22 cellular contexts compared by ENCODE assay signal in the genomic region with DNA sequence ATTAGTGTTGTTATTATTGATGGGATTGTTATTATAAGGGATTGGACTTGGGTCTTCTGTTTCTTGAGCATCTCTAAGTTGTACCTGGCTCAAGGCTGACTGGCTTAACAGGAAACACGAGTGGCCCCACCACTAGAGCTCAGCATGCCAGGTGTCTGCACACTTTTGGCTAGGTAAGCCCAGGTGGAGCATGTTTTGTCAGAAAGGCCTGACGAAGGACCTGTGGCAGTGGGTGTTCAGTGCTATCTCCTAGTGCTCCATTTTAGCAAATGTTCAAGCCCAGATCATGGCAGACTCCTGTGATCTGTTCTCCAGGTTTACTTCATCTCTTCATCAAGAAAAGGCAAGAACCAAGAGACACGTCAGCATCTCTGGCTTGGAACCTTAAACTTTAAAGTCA.
DNase-seq lines count a peak whose midpoint lies in the region; ATAC-seq and TF ChIP-seq lines count a peak whose summit lies in the region.
"Had no signal": no experiment of that assay in that cellular context is flagged by ENCODE, and none has a peak within 500 bp of the region (broad histone marks: within the 10 kb centered on the region; RNA-seq: fewer than 3 reads in every experiment).

No MANE protein-coding gene starts in this region.

- peaks cover 33% of the 10 kb centered on the region for H3K36me3 ChIP-seq in DND-41 (ENCODE audit: insufficient read depth, low read length)
- peaks cover 23% of the 10 kb centered on the region for H3K36me3 ChIP-seq in OCI-LY1 (ENCODE audit: insufficient read depth, low read length)

- H3F3A ChIP-seq in OCI-LY1 (ENCODE audit: insufficient read depth, low read length) = peaks cover 3% of the 10 kb centered on the region; the same call in 1 of the 2 replicates

- H3K79me2 ChIP-seq in DND-41 (ENCODE audit: insufficient read depth, low read length) (peaks cover 55% of the 10 kb centered on the region), OCI-LY1 (ENCODE audit: insufficient read depth, low read length) (peaks cover 15% of the 10 kb centered on the region; the same call in 1 of the 2 replicates)

- H3K4me1 ChIP-seq in DND-41 (ENCODE audit: insufficient read depth, low read length) (peaks cover 27% of the 10 kb centered on the region), OCI-LY1 (ENCODE audit: insufficient read depth, low read length, severe bottlenecking) (peaks cover 80% of the 10 kb centered on the region)
- H3K4me1 ChIP-seq: BE2C had no signal

- H3K27me3 Mint-ChIP-seq in memory B cell = no peaks in the 10 kb centered on the region
- H3K27me3 Mint-ChIP-seq: CD4-positive, alpha-beta T cell had no signal

- H2AFZ ChIP-seq in DND-41 (ENCODE audit: low read depth, low read length) (no peak overlapping the region), OCI-LY1 (ENCODE audit: low read length) (no peak overlapping the region)
- H2AFZ ChIP-seq: GM23338 had no signal

- peak overlapping the region; percentile 95; the same call in 1 of the 2 replicates for H3K4me2 ChIP-seq in DND-41 (ENCODE audit: insufficient read depth, low read length)
- peak overlapping the region; percentile 82 for H3K4me2 ChIP-seq in OCI-LY1 (ENCODE audit: low read length)
- H3K4me2 ChIP-seq: GM23338 had no signal

- H4K20me1 ChIP-seq in DND-41 (ENCODE audit: insufficient read depth, low read length) = no peaks in the 10 kb centered on the region
- no peaks in the 10 kb centered on the region for H4K20me1 ChIP-seq in OCI-LY1 (ENCODE audit: insufficient read depth, low read length)

- H3K27ac ChIP-seq in DND-41 (ENCODE audit: low read length) (no peak overlapping the region), OCI-LY1 (ENCODE audit: low read depth, low read length, poor library complexity, severe bottlenecking) (peak overlapping the region; percentile 84)

- H3K9ac ChIP-seq in DND-41 (ENCODE audit: low read depth, low read length) (no peak overlapping the region), OCI-LY1 (ENCODE audit: low read length) (no peak overlapping the region; the same call in 1 of the 2 replicates)

- H3K9me3 ChIP-seq in DND-41 (ENCODE audit: insufficient read depth, low read length, severe bottlenecking) (no peaks in the 10 kb centered on the region), OCI-LY1 (ENCODE audit: low read length) (no peaks in the 10 kb centered on the region)
- H3K9me3 ChIP-seq: BE2C had no signal

- peak overlapping the region; percentile 17 for H3K27ac Mint-ChIP-seq in memory B cell
- peak overlapping the region; percentile 32 for H3K27ac Mint-ChIP-seq in stimulated activated effector memory CD8-positive, alpha-beta T cell treated with anti-CD3 and anti-CD28 coated beads, Interleukin-12 subunit alpha, Interleukin-12 subunit beta, amount 100 ng/mL, for 72 hours
- H3K27ac Mint-ChIP-seq: GM23338, HFFc6 had no signal

- TF ChIP-seq CTCF in DND-41 (IDR thresholded peaks at IDR 0.05; ENCODE audit: borderline replicate concordance, extremely low read depth, low read length, poor library complexity, severe bottlenecking) (no peak), OCI-LY1 (IDR thresholded peaks at IDR 0.05; ENCODE audit: low read length) (no peak)

- peaks cover 13% of the 10 kb centered on the region for H3K36me3 Mint-ChIP-seq in memory B cell
- peaks cover 28% of the 10 kb centered on the region for H3K36me3 Mint-ChIP-seq in stimulated activated effector memory CD8-positive, alpha-beta T cell treated with anti-CD3 and anti-CD28 coated beads, Interleukin-12 subunit alpha, Interleukin-12 subunit beta, amount 100 ng/mL, for 72 hours

- DNase-seq in DND-41 (no peak), memory B cell (ENCODE audit: low spot score in 2 of 2) (no peak), activated T-cell treated with anti-CD3 and anti-CD28 coated beads for 4 hours (no peak), NCI-H524 (lab: John Stamatoyannopoulos, UW) (no peak), GOT3 (lab: John Stamatoyannopoulos, UW) (no peak), activated gamma-delta T cell treated with Interleukin-2 at 50 U/mL for 16 hours (no peak)
- DNase-seq in stimulated activated effector memory CD8-positive, alpha-beta T cell treated with anti-CD3 and anti-CD28 coated beads, Interleukin-12 subunit alpha, Interleukin-12 subunit beta, amount 100 ng/mL, for 72 hours (ENCODE audit: low spot score in 2 of 2) = no peak
- DNase-seq: ACHN; BE2C; C1 segment of cervical spinal cord; CD4-positive, alpha-beta T cell; DMS153; DMS79; GF-D8; H7; HFFc6; IMR-90 had no signal

- H3K4me3 ChIP-seq in DND-41 (ENCODE audit: low read depth in 1 of 2, low read length in 2 of 2) = no peak overlapping the region
- H3K4me3 ChIP-seq in OCI-LY1 (ENCODE audit: low read depth, low read length, poor library complexity, severe bottlenecking) = no peak overlapping the region
- H3K4me3 ChIP-seq: GM12878, GM23338, K562 had no signal

- no peak for ATAC-seq in DND-41 (ENCODE audit: insufficient read depth, low read depth)
- ATAC-seq in memory B cell (ENCODE audit: low read depth) = no peak
- ATAC-seq in stimulated activated effector memory CD8-positive, alpha-beta T cell treated with anti-CD3 and anti-CD28 coated beads, Interleukin-12 subunit alpha, Interleukin-12 subunit beta, amount 100 ng/mL, for 72 hours = no peak
- ATAC-seq: GM12878, GM23338, HCT116, K562 had no signal

- H3K4me1 Mint-ChIP-seq in memory B cell = peaks cover 34% of the 10 kb centered on the region
- H3K4me1 Mint-ChIP-seq in stimulated activated effector memory CD8-positive, alpha-beta T cell treated with anti-CD3 and anti-CD28 coated beads, Interleukin-12 subunit alpha, Interleukin-12 subunit beta, amount 100 ng/mL, for 72 hours = peaks cover 43% of the 10 kb centered on the region

- H3K27me3 ChIP-seq in DND-41 (ENCODE audit: insufficient read depth, low read length, poor library complexity) (no peaks in the 10 kb centered on the region), OCI-LY1 (ENCODE audit: insufficient read depth, low read length) (no peaks in the 10 kb centered on the region)
- H3K27me3 ChIP-seq: BE2C had no signal

- H3K9me2 ChIP-seq in OCI-LY1 (ENCODE audit: low read depth, low read length) = no peaks in the 10 kb centered on the region

- no peaks in the 10 kb centered on the region for H3K9me3 Mint-ChIP-seq in memory B cell
- no peaks in the 10 kb centered on the region for H3K9me3 Mint-ChIP-seq in stimulated activated effector memory CD8-positive, alpha-beta T cell treated with anti-CD3 and anti-CD28 coated beads, Interleukin-12 subunit alpha, Interleukin-12 subunit beta, amount 100 ng/mL, for 72 hours
- H3K9me3 Mint-ChIP-seq: CD4-positive, alpha-beta T cell; GM23338; HFFc6 had no signal

- H3K4me3 Mint-ChIP-seq in memory B cell = no peak overlapping the region
- no peak overlapping the region for H3K4me3 Mint-ChIP-seq in stimulated activated effector memory CD8-positive, alpha-beta T cell treated with anti-CD3 and anti-CD28 coated beads, Interleukin-12 subunit alpha, Interleukin-12 subunit beta, amount 100 ng/mL, for 72 hours
- H3K4me3 Mint-ChIP-seq: GM23338, HFFc6 had no signal
